Comparison of ENCODE assay signal across 8 cellular contexts in genomic region chr1:202805886-202806511, GRCh38. TPM values are rescaled to one million over a fixed set of nuclear protein-coding genes. Genes with fewer than 3 reads are reported as not detected.
A peak's percentile ranks its signal among the peaks of the same experiment; 100 is the strongest.
DNase-seq lines count a peak whose midpoint lies in the region; ATAC-seq, FAIRE-seq and TF ChIP-seq lines count a peak whose summit lies in the region.

No MANE protein-coding gene starts in this region.

- no peak for TF ChIP-seq CTCF in A549 (IDR thresholded peaks at IDR 0.05)
- no peak for TF ChIP-seq CTCF in hepatocyte (IDR thresholded peaks at IDR 0.05; ENCODE audit: poor library complexity)

- H3K4me1 Mint-ChIP-seq in activated T-cell treated with anti-CD3 and anti-CD28 coated beads, Interleukin-2, amount 50 U/mL, for 72 hours (ENCODE audit: low read depth) = peaks cover 60% of the 10 kb centered on the region

- peaks cover 2 to 3% of the 10 kb centered on the region in 2 donors for H3K36me3 Mint-ChIP-seq in activated T-cell treated with anti-CD3 and anti-CD28 coated beads, Interleukin-2, amount 50 U/mL, for 72 hours (ENCODE audit: insufficient read depth in 2 of 2)

- peak overlapping the region; percentile 91 to 98 for H3K4me3 Mint-ChIP-seq in activated T-cell treated with anti-CD3 and anti-CD28 coated beads, Interleukin-2, amount 50 U/mL, for 72 hours

- intact Hi-C loops in posterior vena cava (cut with DNase I) = no loop called here

- TF ChIP-seq POLR2A in A549 (IDR thresholded peaks at IDR 0.05; ENCODE audit: low read length) = no peak

- FAIRE-seq in A549 (lab: Jason Lieb, UNC) = no peak

- no peaks in the 10 kb centered on the region for H3K9me2 ChIP-seq in hepatocyte (replicated peaks; ENCODE audit: insufficient read depth)

- peaks cover 8% of the 10 kb centered on the region for H3K27me3 ChIP-seq in H7 (ENCODE audit: control insufficient read depth, insufficient read depth, low read length)
- no peaks in the 10 kb centered on the region for H3K27me3 ChIP-seq in hepatocyte

- ATAC-seq in A549 = no peak
- ATAC-seq in activated T-cell treated with anti-CD3 and anti-CD28 coated beads, Interleukin-2, amount 50 U/mL, for 72 hours (replicated peaks in 1 of 2) = peak; percentile 10 to 14
- no peak for ATAC-seq in HG02840 (IDR thresholded peaks at IDR 0.05; ENCODE audit: low FRiP score, unreplicated experiment)
- ATAC-seq in HG02870 (IDR thresholded peaks at IDR 0.05; ENCODE audit: unreplicated experiment) = no peak

- H3K4me2 ChIP-seq in A549 = peak overlapping the region; percentile 70
- H3K4me2 ChIP-seq in hepatocyte = peak overlapping the region; percentile 86

- H3K4me1 ChIP-seq in A549 (peaks cover 60% of the 10 kb centered on the region), hepatocyte (ENCODE audit: insufficient read depth) (peaks cover 35% of the 10 kb centered on the region)

- no peaks in the 10 kb centered on the region for H3K36me3 ChIP-seq in H7 (replicated peaks; ENCODE audit: control insufficient read depth, insufficient read depth, low read length)
- no peaks in the 10 kb centered on the region for H3K36me3 ChIP-seq in hepatocyte (replicated peaks; ENCODE audit: insufficient read depth, low read depth)

- H3K9me3 Mint-ChIP-seq in activated T-cell treated with anti-CD3 and anti-CD28 coated beads, Interleukin-2, amount 50 U/mL, for 72 hours = no peaks in the 10 kb centered on the region

- H3K9me3 ChIP-seq in A549 (no peaks in the 10 kb centered on the region), hepatocyte (ENCODE audit: low read depth) (no peaks in the 10 kb centered on the region)

- peaks cover 60% of the 10 kb centered on the region for H4K20me1 ChIP-seq in hepatocyte (ENCODE audit: insufficient read depth, poor library complexity, severe bottlenecking)

- TF ChIP-seq RAD21 in A549 (conservative IDR thresholded peaks at IDR 0.05 in 1 of 2, IDR thresholded peaks at IDR 0.05 in 1 of 2) = no peak

- CTCF ChIA-PET in A549 (lab: Yijun Ruan, JAX) = interaction anchor here (0.7 kb wide), 1 partner anchor 701 kb away, joined by 3 read pairs; no protein-coding TSS in a partner anchor

- H3K27ac ChIP-seq in A549 = peak overlapping the region; percentile 96; a peak in 5 of 6 replicates
- peak overlapping the region; percentile 97 for H3K27ac ChIP-seq in hepatocyte

- peaks cover 13% of the 10 kb centered on the region for H3K27me3 Mint-ChIP-seq in activated T-cell treated with anti-CD3 and anti-CD28 coated beads, Interleukin-2, amount 50 U/mL, for 72 hours (ENCODE audit: low read depth)

- H3K79me2 ChIP-seq in hepatocyte = peaks cover 72% of the 10 kb centered on the region

- DNase-seq in A549 (ENCODE audit: low read depth in 1 of 2, low spot score in 1 of 2) (peak in 1 of 2 experiments; percentile 12), H7 (peak; percentile 44), hepatocyte (ENCODE audit: low spot score) (no peak), posterior vena cava (ENCODE audit: low spot score) (no peak)
- DNase-seq in activated T-cell treated with anti-CD3 and anti-CD28 coated beads, Interleukin-2, amount 50 U/mL, for 72 hours = peak; percentile 21 to 33
- peak; percentile 53 for DNase-seq in stimulated activated CD4-positive, alpha-beta T cell treated with anti-CD3 and anti-CD28 coated beads, Interleukin-4, amount 100 ng/mL, for 24 hours

- peak overlapping the region; percentile 96 for H3K4me3 ChIP-seq in A549
- peak overlapping the region; percentile 100 for H3K4me3 ChIP-seq in H7 (ENCODE audit: insufficient read depth, low read depth, low read length)
- peak overlapping the region; percentile 87 for H3K4me3 ChIP-seq in hepatocyte

- WGBS in A549 (ENCODE audit: missing lambda C conversion rate) = 66% methylated on average over 3 of the region's 3 CpGs
- WGBS in hepatocyte (ENCODE audit: low lambda C conversion rate, missing lambda C conversion rate) = 20% methylated on average over 3 of the region's 3 CpGs

- no peak overlapping the region for H2AFZ ChIP-seq in hepatocyte

- peak overlapping the region; percentile 98 for H3K27ac Mint-ChIP-seq in activated T-cell treated with anti-CD3 and anti-CD28 coated beads, Interleukin-2, amount 50 U/mL, for 72 hours

- TF ChIP-seq EP300 in A549 (IDR thresholded peaks at IDR 0.05) = no peak

- POLR2A ChIA-PET in A549 (lab: Yijun Ruan, JAX) = no interaction called here

TF ChIP-seq in A549, 52 proteins besides CTCF, POLR2A, EP300 and RAD21:
- TF ChIP-seq TP53 (CRISPR knock-in tag; IDR thresholded peaks at IDR 0.05) (no peak), ATOH8 (CRISPR knock-in tag; IDR thresholded peaks at IDR 0.05; ENCODE audit: low read depth) (peak; percentile 60; the same call in 1 of the 2 replicates), EHMT2 (IDR thresholded peaks at IDR 0.05; ENCODE audit: low read depth) (peak; percentile 94), MAFK (IDR thresholded peaks at IDR 0.05; ENCODE audit: partially characterized antibody) (no peak)

RNA-seq across cellular contexts. Expression of gene KDM5B, which starts 2.2 kb away (rescaled TPM):
- 44.3 and 45.1 TPM in 2 replicates for polyA plus RNA-seq in A549 (2011; rRNA removed)
- polyA plus RNA-seq in A549 (2012; cell fraction: cytosol; rRNA removed) = 7.3 and 7.9 TPM in 2 replicates
- polyA plus RNA-seq in A549 (2012; cell fraction: nucleus; rRNA removed) = 11.2 and 18.0 TPM in 2 replicates
- 14.1 to 16.4 TPM (median 15.8 TPM) in 3 replicates for polyA plus RNA-seq in A549 (2017; fragmentation: RNase III; extraction: RNeasy Plus Mini Kit Qiagen cat#74134 plus additional on column Dnase treatment)
- polyA minus RNA-seq in A549 (2011; rRNA and poly(A)+ RNA removed) = 84.5 and 89.4 TPM in 2 replicates
- 126 and 167 TPM in 2 replicates for total RNA-seq in H7 (2014; rRNA removed; shearing (Covaris generic))
- total RNA-seq in activated T-cell treated with anti-CD3 and anti-CD28 coated beads, Interleukin-2, amount 50 U/mL, for 72 hours = 10 to 100 TPM; 47.0 to 53.6 TPM
- 102 and 110 TPM in 2 replicates for total RNA-seq in hepatocyte
- 87.9 and 94.8 TPM in 2 replicates for polyA plus RNA-seq in hepatocyte
- 10 to 100 TPM; 33.6 to 36.8 TPM for total RNA-seq in posterior vena cava

RNA-seq across cellular contexts. Expression of gene PCAT6, which starts 4.8 kb away (rescaled TPM):
- 2.3 and 3.5 TPM in 2 replicates for polyA plus RNA-seq in A549 (2011; rRNA removed)
- 1.9 and 3.2 TPM in 2 replicates for polyA plus RNA-seq in A549 (2012; cell fraction: cytosol; rRNA removed)
- polyA plus RNA-seq in A549 (2012; cell fraction: nucleus; rRNA removed) = 3.1 TPM in 2 replicates
- 1.9 to 3.1 TPM (median 2.4 TPM) in 3 replicates for polyA plus RNA-seq in A549 (2017; fragmentation: RNase III; extraction: RNeasy Plus Mini Kit Qiagen cat#74134 plus additional on column Dnase treatment)
- 0.49 and 2.5 TPM in 2 replicates for polyA minus RNA-seq in A549 (2011; rRNA and poly(A)+ RNA removed)
- 3.4 and 7.4 TPM in 2 replicates for total RNA-seq in H7 (2014; rRNA removed; shearing (Covaris generic))
- 1 to 10 TPM; 1.0 to 1.8 TPM for total RNA-seq in activated T-cell treated with anti-CD3 and anti-CD28 coated beads, Interleukin-2, amount 50 U/mL, for 72 hours
- 0.48 and 0.60 TPM in 2 replicates for total RNA-seq in hepatocyte
- 11.1 and 15.7 TPM in 2 replicates for polyA plus RNA-seq in hepatocyte
- 1 to 10 TPM; 1.2 to 1.7 TPM for total RNA-seq in posterior vena cava

Comparison
In these comparisons a context has a peak if more than half of its experiments do, and no peak if none do; other contexts are left out.
1. ATAC-seq: peak in activated T-cell treated with anti-CD3 and anti-CD28 coated beads, Interleukin-2, amount 50 U/mL, for 72 hours (2 of 2); none in A549 (0 of 2), HG02840 (single experiment) and HG02870 (single experiment).
2. DNase-seq: peak in H7 (single experiment), activated T-cell treated with anti-CD3 and anti-CD28 coated beads, Interleukin-2, amount 50 U/mL, for 72 hours (2 of 2) and stimulated activated CD4-positive, alpha-beta T cell treated with anti-CD3 and anti-CD28 coated beads, Interleukin-4, amount 100 ng/mL, for 24 hours (single experiment); none in hepatocyte (single experiment) and posterior vena cava (single experiment).
3. Peak in every context shown above with its lines, with median percentiles within 50 percentile points of each other: H3K4me3 ChIP-seq.